ENCODE assay signal across 23 cellular contexts in genomic region chr2:10196275-10196892, GRCh38.
DNase-seq lines count a peak whose midpoint lies in the region; ATAC-seq and TF ChIP-seq lines count a peak whose summit lies in the region.
"Had no signal": no experiment of that assay in that cellular context is flagged by ENCODE, and none has a peak within 500 bp of the region (broad histone marks: within the 10 kb centered on the region; RNA-seq: fewer than 3 reads in every experiment).

No MANE protein-coding gene starts in this region.

- intact Hi-C loops in upper lobe of right lung (cut with DNase I) = no loop called here

- H3K27ac ChIP-seq in upper lobe of right lung = no peak overlapping the region
- H3K27ac ChIP-seq: right atrium auricular region, SK-N-MC had no signal

- H3K27me3 ChIP-seq in upper lobe of right lung = no peaks in the 10 kb centered on the region
- H3K27me3 ChIP-seq: right atrium auricular region had no signal

- no peak overlapping the region for H3K4me3 ChIP-seq in upper lobe of right lung
- H3K4me3 ChIP-seq: right atrium auricular region, SK-N-MC had no signal

- TF ChIP-seq CTCF in upper lobe of right lung (IDR thresholded peaks at IDR 0.05) = no peak

- peak; percentile 65 for DNase-seq in amniotic epithelial cell (ENCODE audit: low read depth)
- peak; percentile 30 for DNase-seq in kidney tubule cell (ENCODE audit: low spot score)
- DNase-seq in pons (ENCODE audit: low spot score) = peak; percentile 12
- DNase-seq in upper lobe of right lung = no peak
- no peak for DNase-seq in EL
- DNase-seq in UCSD-AML1 (lab: John Stamatoyannopoulos, UW; ENCODE audit: unreplicated experiment) = no peak
- no peak for DNase-seq in T-helper 1 cell
- DNase-seq: activated CD4-positive, alpha-beta T cell treated with anti-CD3 and anti-CD28 coated beads, Interleukin-2, amount 50 U/mL, for 48 hours; activated effector memory CD4-positive, alpha-beta T cell treated with anti-CD3 and anti-CD28 coated beads, Interleukin-2, amount 50 U/mL, for 16 hours; CD8-positive, alpha-beta T cell; endodermal cell; GDM1; glutamatergic neuron; left cardiac atrium; MM.1S; NCI-H1417 treated with DMSO at 0.1 percent for 48 hours; NCI-H510A; NK-92 treated with Interleukin-12 subunit alpha and Interleukin-12 subunit beta, amount 100 ng/mL, for 24 hours; stimulated activated CD4-positive, alpha-beta T cell treated with anti-CD3 and anti-CD28 coated beads, Interleukin-15, amount 100 ng/mL, for 24 hours; stimulated activated CD8-positive, alpha-beta memory T cell treated with anti-CD3 and anti-CD28 coated beads, Interleukin-4, amount 100 ng/mL, for 48 hours had no signal

- no peaks in the 10 kb centered on the region for H3K9me3 ChIP-seq in upper lobe of right lung
- H3K9me3 ChIP-seq: right atrium auricular region had no signal

- H3K4me1 ChIP-seq in upper lobe of right lung = peaks cover 3% of the 10 kb centered on the region

- ATAC-seq in upper lobe of right lung = peak; percentile 15
- ATAC-seq: CD8-positive, alpha-beta T cell; WTC11 had no signal

- no peaks in the 10 kb centered on the region for H3K36me3 ChIP-seq in upper lobe of right lung
- H3K36me3 ChIP-seq: right atrium auricular region had no signal

Comparison
In these comparisons a context has a peak if more than half of its experiments do, and no peak if none do; other contexts are left out.
1. DNase-seq: peak in amniotic epithelial cell (single experiment), kidney tubule cell (single experiment) and pons (single experiment); none in upper lobe of right lung (single experiment), EL (single experiment), UCSD-AML1 (single experiment) and T-helper 1 cell (0 of 5).